In the genomic region with DNA sequence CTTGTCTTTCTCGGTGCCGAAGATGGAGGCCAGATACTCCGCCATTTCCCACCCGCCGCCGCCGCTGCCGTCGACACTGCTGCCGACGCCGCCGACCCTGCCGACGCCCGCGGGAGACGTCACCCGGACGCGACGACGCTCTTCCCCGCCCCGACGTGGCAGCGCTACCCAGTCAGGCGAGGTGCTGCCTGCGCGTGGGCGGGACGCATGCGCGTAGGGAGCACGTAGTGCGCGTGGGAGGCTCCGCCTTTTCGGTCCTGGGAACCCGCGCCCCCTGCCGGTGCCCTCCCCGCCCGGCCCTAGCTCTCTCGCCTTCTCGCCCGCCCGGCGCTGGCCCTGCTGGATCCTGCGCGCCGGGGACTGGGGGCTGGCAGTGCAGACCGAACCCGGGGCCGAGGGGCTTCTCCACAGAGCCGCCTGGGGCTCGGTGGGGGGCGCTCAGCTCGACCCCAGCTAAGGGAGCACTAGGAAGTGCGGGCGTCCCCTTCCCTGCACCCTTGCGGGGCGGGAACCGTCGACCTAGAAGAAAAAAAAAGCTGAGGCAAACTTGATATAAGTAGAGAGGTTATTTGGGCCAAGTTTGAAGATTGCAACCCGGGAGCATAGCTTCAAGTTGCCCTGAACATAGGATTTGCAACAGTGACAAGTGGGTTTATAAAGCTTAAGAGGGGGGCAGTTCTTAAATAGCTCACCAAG, we compare ENCODE assay signal across 7 cellular contexts.
DNase-seq lines count a peak whose midpoint lies in the region; ATAC-seq and TF ChIP-seq lines count a peak whose summit lies in the region.
"Not testable (repeated sequence)": the region's sequence is repeated elsewhere in the genome, so short reads cannot be mapped to it uniquely, and the experiment has no call there.

No MANE protein-coding gene starts in this region.

- H3K27me3 ChIP-seq in prostate gland (replicated peaks; ENCODE audit: insufficient read depth) = not testable (repeated sequence)

- peak; percentile 82 for DNase-seq in T-helper 2 cell treated with Interferon-gamma antibody and Interleukin-4, amounts not matched to agents 5 μg/mL and 100 μg/mL, for 36 hours (ENCODE audit: low spot score)
- peak; percentile 67 for DNase-seq in activated gamma-delta T cell treated with Interleukin-2 at 50 U/mL for 16 hours
- DNase-seq in left ventricle myocardium superior = not testable (repeated sequence)
- peak; percentile 53 for DNase-seq in prostate gland (ENCODE audit: low spot score)

- H3K9me3 Mint-ChIP-seq in T-helper 2 cell treated with Interferon-gamma antibody and Interleukin-4, amounts not matched to agents 5 μg/mL and 100 μg/mL, for 36 hours = not testable (repeated sequence)

- peak; percentile 70 for ATAC-seq in GM18907 (IDR thresholded peaks at IDR 0.05; ENCODE audit: unreplicated experiment)
- ATAC-seq in GM21825 (IDR thresholded peaks at IDR 0.05; ENCODE audit: unreplicated experiment) = peak; percentile 63
- ATAC-seq in HG03135 (IDR thresholded peaks at IDR 0.05; ENCODE audit: unreplicated experiment) = peak; percentile 80
- ATAC-seq in left ventricle myocardium superior = peak; percentile 100

- TF ChIP-seq POLR2A in prostate gland (IDR thresholded peaks at IDR 0.05) = not testable (repeated sequence)

- intact Hi-C loops in left ventricle myocardium superior (cut with micrococcal nuclease); prostate gland (cut with DNase I): not testable (repeated sequence)

- H3K9me3 ChIP-seq in prostate gland = not testable (repeated sequence)

- H3K36me3 Mint-ChIP-seq in T-helper 2 cell treated with Interferon-gamma antibody and Interleukin-4, amounts not matched to agents 5 μg/mL and 100 μg/mL, for 36 hours (ENCODE audit: low read depth) = not testable (repeated sequence)

- not testable (repeated sequence) for H3K4me1 Mint-ChIP-seq in T-helper 2 cell treated with Interferon-gamma antibody and Interleukin-4, amounts not matched to agents 5 μg/mL and 100 μg/mL, for 36 hours (ENCODE audit: low read depth)

- H3K36me3 ChIP-seq in prostate gland = not testable (repeated sequence)

- not testable (repeated sequence) for H3K4me3 Mint-ChIP-seq in T-helper 2 cell treated with Interferon-gamma antibody and Interleukin-4, amounts not matched to agents 5 μg/mL and 100 μg/mL, for 36 hours

- not testable (repeated sequence) for H3K27me3 Mint-ChIP-seq in T-helper 2 cell treated with Interferon-gamma antibody and Interleukin-4, amounts not matched to agents 5 μg/mL and 100 μg/mL, for 36 hours (ENCODE audit: low read depth)

- H3K4me1 ChIP-seq in prostate gland (replicated peaks) = not testable (repeated sequence)

- H3K4me3 ChIP-seq in prostate gland = peak overlapping the region in 1 of 2 donors; percentile 50

- not testable (repeated sequence) for TF ChIP-seq CTCF in prostate gland (IDR thresholded peaks at IDR 0.05)

- H3K27ac Mint-ChIP-seq in T-helper 2 cell treated with Interferon-gamma antibody and Interleukin-4, amounts not matched to agents 5 μg/mL and 100 μg/mL, for 36 hours = not testable (repeated sequence)

- no CpG with 5 or more reads among the region's 66 CpGs for WGBS in prostate gland

- H3K27ac ChIP-seq in prostate gland = peak overlapping the region in 1 of 2 donors; percentile 67
